In genomic region chr2:27186613-27187345, GRCh38 we compare ENCODE assay signal across 23 cellular contexts. TPM values are rescaled to one million over a fixed set of nuclear protein-coding genes. Genes with fewer than 3 reads are reported as not detected.
A peak's percentile ranks its signal among the peaks of the same experiment; 100 is the strongest.
DNase-seq lines count a peak whose midpoint lies in the region; ATAC-seq and TF ChIP-seq lines count a peak whose summit lies in the region.
"Had no signal": no experiment of that assay in that cellular context is flagged by ENCODE, and none has a peak within 500 bp of the region (broad histone marks: within the 10 kb centered on the region; RNA-seq: fewer than 3 reads in every experiment).

No MANE protein-coding gene starts in this region.

- in situ Hi-C loops in GM13977 (cut with MboI; ENCODE audit: low pct_unique_long_range_greater_than_20kb, low sequenced_read_pairs, unreplicated experiment) = loop anchor here (25.0 kb wide), 1 partner anchor 224 kb away; the partner anchor contains the start of gene MAPRE3

- H3K36me3 ChIP-seq in psoas muscle (ENCODE audit: insufficient read depth in 1 of 2, low read depth in 1 of 2) (no peaks in the 10 kb centered on the region), uterus (no peaks in the 10 kb centered on the region)
- H3K36me3 ChIP-seq: BLaER1 treated with 17β-estradiol and CSF1 and Interleukin-3, amounts not matched to agents 10 nM and 100 nM had no signal

- no peaks in the 10 kb centered on the region for H3K27me3 ChIP-seq in psoas muscle (ENCODE audit: insufficient read depth in 3 of 3, low read length in 2 of 3)
- H3K27me3 ChIP-seq in uterus = no peaks in the 10 kb centered on the region
- H3K27me3 ChIP-seq: BLaER1 treated with 17β-estradiol and CSF1 and Interleukin-3, amounts not matched to agents 10 nM and 100 nM had no signal

- TF ChIP-seq CTCF in coronary artery (IDR thresholded peaks at IDR 0.05) = no peak
- no peak for TF ChIP-seq CTCF in psoas muscle (IDR thresholded peaks at IDR 0.05)
- no peak for TF ChIP-seq CTCF in uterus (IDR thresholded peaks at IDR 0.05)
- TF ChIP-seq CTCF in GM13977 (IDR thresholded peaks at IDR 0.05; ENCODE audit: extremely low read depth, insufficient read depth, missing control alignments) = no peak

- H3K9me3 ChIP-seq in psoas muscle (no peaks in the 10 kb centered on the region), uterus (no peaks in the 10 kb centered on the region)
- H3K9me3 ChIP-seq: BLaER1 treated with 17β-estradiol and CSF1 and Interleukin-3, amounts not matched to agents 10 nM and 100 nM had no signal

- DNase-seq in MV-4-11 (lab: John Stamatoyannopoulos, UW) (peak; percentile 51), coronary artery (ENCODE audit: low spot score) (no peak), psoas muscle (no peak), uterus (no peak), NCI-H524 treated with DMSO at 0.1 percent for 48 hours (lab: John Stamatoyannopoulos, UW) (no peak), GM13977 (ENCODE audit: low spot score) (no peak), foreskin melanocyte (no peak), activated gamma-delta T cell (lab: John Stamatoyannopoulos, UW) (no peak)
- DNase-seq: Calu3; CD8-positive, alpha-beta T cell; GOT3; NCI-H1092; NCI-H1436 treated with DMSO at 0.1 percent for 48 hours; NCI-H2029; NCI-H345; NCI-H748 treated with DMSO at 0.1 percent for 48 hours; OCI-M1; SHP77 treated with DMSO at 0.1 percent for 48 hours had no signal

- peaks cover 31% of the 10 kb centered on the region for H3K4me1 ChIP-seq in psoas muscle
- H3K4me1 ChIP-seq in uterus = peaks cover 0 to 7% of the 10 kb centered on the region in 2 donors

- H3K27ac ChIP-seq in coronary artery = peak overlapping the region; percentile 61 to 90
- peak overlapping the region; percentile 77 for H3K27ac ChIP-seq in psoas muscle
- H3K27ac ChIP-seq in uterus = peak overlapping the region; percentile 90 to 94
- H3K27ac ChIP-seq: BLaER1 treated with 17β-estradiol and CSF1 and Interleukin-3, amounts not matched to agents 10 nM and 100 nM had no signal

- ATAC-seq in psoas muscle = peak; percentile 58 to 76 (median 74)
- ATAC-seq: CD8-positive, alpha-beta T cell had no signal

- H3K4me3 ChIP-seq in coronary artery (no peak overlapping the region), psoas muscle (no peak overlapping the region), uterus (no peak overlapping the region)
- H3K4me3 ChIP-seq: BLaER1 treated with 17β-estradiol and CSF1 and Interleukin-3, amounts not matched to agents 10 nM and 100 nM had no signal

- no peak for TF ChIP-seq POLR2A in uterus (IDR thresholded peaks at IDR 0.05)

- intact Hi-C loops in psoas muscle (cut with DNase I) = no loop called here
- intact Hi-C loops in uterus (cut with DNase I; ENCODE audit: low total_unique reads) = no loop called here

- WGBS in psoas muscle, 3 donors = 41 to 49% (median 44%) methylated on average over 6 of the region's 6 CpGs

RNA-seq across cellular contexts. Expression of gene ATRAID, which starts 25.1 kb away (rescaled TPM):
- 100 to 1,000 TPM in 2 of 4 donors, 10 to 100 TPM in 2; 87.1 to 113 (median 98.2) TPM for total RNA-seq in psoas muscle
- 100 to 1,000 TPM in 2 of 3 donors, 10 to 100 TPM in 1; 89.3 to 188 (median 136) TPM for polyA plus RNA-seq in psoas muscle
- 100 to 1,000 TPM; 105 to 235 (median 144) TPM for total RNA-seq in uterus

RNA-seq across cellular contexts. Expression of gene SLC5A6, which starts 25.3 kb away (rescaled TPM):
- total RNA-seq in psoas muscle (10 to 100 TPM; 16.8 to 64.2 (median 21.1) TPM), uterus (10 to 100 TPM; 20.5 to 69.7 (median 60.5) TPM)
- 10 to 100 TPM; 21.1 to 47.0 (median 24.9) TPM for polyA plus RNA-seq in psoas muscle

RNA-seq across cellular contexts. Expression of gene CAD, which starts 30.4 kb away (rescaled TPM):
- total RNA-seq in psoas muscle (1 to 10 TPM; 7.8 to 8.6 (median 8.2) TPM), uterus (10 to 100 TPM in 3 of 4 donors, 1 to 10 TPM in 1; 5.9 to 47.2 (median 31.3) TPM)
- 10 to 100 TPM in 1 of 3 donors, 1 to 10 TPM in 2; 5.9 to 13.6 (median 7.3) TPM for polyA plus RNA-seq in psoas muscle

RNA-seq across cellular contexts. Expression of gene TCF23, which starts 38.0 kb away (rescaled TPM):
- total RNA-seq in psoas muscle = under 1 TPM in 2 of 4 donors, not detected in 2; 0.20 to 0.63 TPM
- polyA plus RNA-seq in psoas muscle = under 1 TPM in 2 of 3 donors, not detected in 1; 0.05 to 0.06 TPM
- total RNA-seq in uterus = 10 to 100 TPM; 19.4 to 84.6 (median 32.0) TPM
- total RNA-seq: A673; Calu3; CD8-positive, alpha-beta T cell; HT-29; M059J; RPMI7951 had no signal

RNA-seq across cellular contexts. Expression of gene PRR30, which starts 47.6 kb away (rescaled TPM):
- total RNA-seq in psoas muscle (not detected), uterus (not detected)
- polyA plus RNA-seq in psoas muscle = not detected
- total RNA-seq: A673; Calu3; CD8-positive, alpha-beta T cell; HT-29; M059J; RPMI7951 had no signal
